30 cellular contexts compared by ENCODE assay signal in the genomic region with DNA sequence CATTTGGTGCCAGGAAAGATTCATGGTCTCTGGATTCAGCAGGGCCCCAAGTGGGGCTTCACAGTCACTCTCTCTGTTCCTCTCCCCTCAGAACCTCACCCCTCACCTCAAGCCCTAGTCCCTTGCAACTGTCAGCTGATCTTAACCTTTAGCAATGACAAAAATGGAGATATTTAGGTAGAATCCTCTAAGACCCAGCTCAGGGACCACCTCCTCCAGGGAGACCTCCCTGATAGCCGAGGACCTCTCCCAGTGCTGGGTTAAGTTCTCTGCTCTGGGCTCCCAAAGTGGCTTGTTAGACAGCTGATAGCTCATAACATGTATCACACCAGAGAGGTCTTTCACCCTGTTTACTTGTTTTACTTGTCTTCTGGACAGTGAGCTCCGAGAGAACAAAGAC.
"Had no signal": no experiment of that assay in that cellular context is flagged by ENCODE, and none has a peak within 500 bp of the region (broad histone marks: within the 10 kb centered on the region; RNA-seq: fewer than 3 reads in every experiment).

No MANE protein-coding gene starts in this region.

- H3K27ac Mint-ChIP-seq: naive thymus-derived CD8-positive, alpha-beta T cell; natural killer cell treated with Interleukin-12 subunit alpha and Interleukin-12 subunit beta and Interleukin-15 and Interleukin-18, amount 100 ng/mL, for 72 hours; nephron progenitor cell; neural progenitor cell; progenitor cell of endocrine pancreas; stimulated activated effector memory CD8-positive, alpha-beta T cell treated with anti-CD3 and anti-CD28 coated beads, Interleukin-12 subunit alpha, Interleukin-12 subunit beta, amount 100 ng/mL, for 72 hours; stimulated activated naive B cell treated with anti-CD40 and anti-IgM and Interleukin-4, amounts not matched to agents 10 μg/mL and 1 μg/mL and 100 μg/mL, for 72 hours; stimulated activated naive CD8-positive, alpha-beta T cell treated with anti-CD3 and anti-CD28 coated beads, Interleukin-15, Interleukin-2, amounts not matched to agents 100 ng/mL and 50 ng/mL, for 24 hours had no signal

- H3K4me1 Mint-ChIP-seq: naive thymus-derived CD8-positive, alpha-beta T cell; nephron progenitor cell; neural progenitor cell had no signal

- FAIRE-seq: small intestine, urothelium cell line had no signal

- DNase-seq: naive thymus-derived CD8-positive, alpha-beta T cell; nephron progenitor cell; occipital lobe; ovary; posterior cingulate gyrus; psoas muscle; right cardiac atrium; right lobe of liver; sigmoid colon; small intestine; stimulated activated CD4-positive, alpha-beta T cell treated with anti-CD3 and anti-CD28 coated beads, Interleukin-15, amount 100 ng/mL, for 24 hours; stimulated activated CD4-positive, alpha-beta T cell treated with anti-CD3 and anti-CD28 coated beads, Interleukin-2, amount 100 ng/mL, for 24 hours; stimulated activated CD4-positive, alpha-beta T cell treated with anti-CD3 and anti-CD28 coated beads, Interleukin-2, amount 100 ng/mL, for 48 hours; stimulated activated CD4-positive, alpha-beta T cell treated with anti-CD3 and anti-CD28 coated beads, Interleukin-4, amount 100 ng/mL, for 24 hours; stimulated activated naive B cell treated with anti-CD40 and anti-IgM and Interleukin-4, amounts not matched to agents 10 μg/mL and 1 μg/mL and 100 μg/mL, for 72 hours; stimulated activated naive CD4-positive, alpha-beta T cell treated with Interleukin-2 at 50 U/mL for 16 hours; stomach; thyroid gland; trophoblast cell; upper lobe of left lung had no signal

- H3K27me3 Mint-ChIP-seq: natural killer cell treated with Interleukin-12 subunit alpha and Interleukin-12 subunit beta and Interleukin-15 and Interleukin-18, amount 100 ng/mL, for 72 hours; stimulated activated naive B cell treated with anti-CD40 and anti-IgM and Interleukin-4, amounts not matched to agents 10 μg/mL and 1 μg/mL and 100 μg/mL, for 72 hours had no signal

- H3K4me3 Mint-ChIP-seq: naive thymus-derived CD8-positive, alpha-beta T cell; natural killer cell treated with Interleukin-12 subunit alpha and Interleukin-12 subunit beta and Interleukin-15 and Interleukin-18, amount 100 ng/mL, for 72 hours; nephron progenitor cell; neural progenitor cell; stimulated activated effector memory CD8-positive, alpha-beta T cell treated with anti-CD3 and anti-CD28 coated beads, Interleukin-12 subunit alpha, Interleukin-12 subunit beta, amount 100 ng/mL, for 72 hours; stimulated activated naive B cell treated with anti-CD40 and anti-IgM and Interleukin-4, amounts not matched to agents 10 μg/mL and 1 μg/mL and 100 μg/mL, for 72 hours; stimulated activated naive CD8-positive, alpha-beta T cell treated with anti-CD3 and anti-CD28 coated beads, Interleukin-15, Interleukin-2, amounts not matched to agents 100 ng/mL and 50 ng/mL, for 24 hours had no signal

- H2AFZ ChIP-seq: neural progenitor cell, parathyroid adenoma had no signal

- H3K27me3 ChIP-seq: neural progenitor cell, ovary, right lobe of liver, sigmoid colon, stomach, thyroid gland, tibial nerve, upper lobe of left lung, vagina had no signal

- H3K4me3 ChIP-seq: neural progenitor cell, ovary, psoas muscle, right lobe of liver, sigmoid colon, stomach, thoracic aorta, thyroid gland, tibial nerve, upper lobe of left lung, vagina had no signal

- H3K9ac ChIP-seq: neural progenitor cell, parathyroid adenoma had no signal

- H3K27ac ChIP-seq: neural progenitor cell, ovary, parathyroid adenoma, psoas muscle, right lobe of liver, sigmoid colon, stomach, thoracic aorta, thyroid gland, tibial nerve, upper lobe of left lung, vagina had no signal

- H3K4me1 ChIP-seq: neural progenitor cell, parathyroid adenoma, psoas muscle, right lobe of liver, sigmoid colon, stomach, thyroid gland, tibial nerve, upper lobe of left lung, vagina had no signal

- H3K36me3 Mint-ChIP-seq: naive thymus-derived CD8-positive, alpha-beta T cell; natural killer cell treated with Interleukin-12 subunit alpha and Interleukin-12 subunit beta and Interleukin-15 and Interleukin-18, amount 100 ng/mL, for 72 hours; neural progenitor cell; stimulated activated effector memory CD8-positive, alpha-beta T cell treated with anti-CD3 and anti-CD28 coated beads, Interleukin-12 subunit alpha, Interleukin-12 subunit beta, amount 100 ng/mL, for 72 hours; stimulated activated naive B cell treated with anti-CD40 and anti-IgM and Interleukin-4, amounts not matched to agents 10 μg/mL and 1 μg/mL and 100 μg/mL, for 72 hours had no signal

- H3K79me2 ChIP-seq: parathyroid adenoma had no signal

- ATAC-seq: naive thymus-derived CD8-positive, alpha-beta T cell; psoas muscle; right cardiac atrium; right lobe of liver; stimulated activated effector memory CD8-positive, alpha-beta T cell treated with anti-CD3 and anti-CD28 coated beads, Interleukin-12 subunit alpha, Interleukin-12 subunit beta, amount 100 ng/mL, for 72 hours had no signal

- H3K9me3 Mint-ChIP-seq: naive thymus-derived CD8-positive, alpha-beta T cell; natural killer cell treated with Interleukin-12 subunit alpha and Interleukin-12 subunit beta and Interleukin-15 and Interleukin-18, amount 100 ng/mL, for 72 hours; nephron progenitor cell; neural progenitor cell; stimulated activated effector memory CD8-positive, alpha-beta T cell treated with anti-CD3 and anti-CD28 coated beads, Interleukin-12 subunit alpha, Interleukin-12 subunit beta, amount 100 ng/mL, for 72 hours; stimulated activated naive B cell treated with anti-CD40 and anti-IgM and Interleukin-4, amounts not matched to agents 10 μg/mL and 1 μg/mL and 100 μg/mL, for 72 hours; stimulated activated naive CD8-positive, alpha-beta T cell treated with anti-CD3 and anti-CD28 coated beads, Interleukin-15, Interleukin-2, amounts not matched to agents 100 ng/mL and 50 ng/mL, for 24 hours had no signal

- H3K36me3 ChIP-seq: neural progenitor cell, ovary, right lobe of liver, sigmoid colon, stomach, thoracic aorta, thyroid gland, tibial nerve, upper lobe of left lung, vagina had no signal

- H3K9me3 ChIP-seq: ovary, psoas muscle, right lobe of liver, sigmoid colon, stomach, thoracic aorta, thyroid gland, tibial nerve, upper lobe of left lung, vagina had no signal

- H3K4me2 ChIP-seq: neural progenitor cell had no signal
